ENCODE assay signal across 8 cellular contexts in the genomic region with DNA sequence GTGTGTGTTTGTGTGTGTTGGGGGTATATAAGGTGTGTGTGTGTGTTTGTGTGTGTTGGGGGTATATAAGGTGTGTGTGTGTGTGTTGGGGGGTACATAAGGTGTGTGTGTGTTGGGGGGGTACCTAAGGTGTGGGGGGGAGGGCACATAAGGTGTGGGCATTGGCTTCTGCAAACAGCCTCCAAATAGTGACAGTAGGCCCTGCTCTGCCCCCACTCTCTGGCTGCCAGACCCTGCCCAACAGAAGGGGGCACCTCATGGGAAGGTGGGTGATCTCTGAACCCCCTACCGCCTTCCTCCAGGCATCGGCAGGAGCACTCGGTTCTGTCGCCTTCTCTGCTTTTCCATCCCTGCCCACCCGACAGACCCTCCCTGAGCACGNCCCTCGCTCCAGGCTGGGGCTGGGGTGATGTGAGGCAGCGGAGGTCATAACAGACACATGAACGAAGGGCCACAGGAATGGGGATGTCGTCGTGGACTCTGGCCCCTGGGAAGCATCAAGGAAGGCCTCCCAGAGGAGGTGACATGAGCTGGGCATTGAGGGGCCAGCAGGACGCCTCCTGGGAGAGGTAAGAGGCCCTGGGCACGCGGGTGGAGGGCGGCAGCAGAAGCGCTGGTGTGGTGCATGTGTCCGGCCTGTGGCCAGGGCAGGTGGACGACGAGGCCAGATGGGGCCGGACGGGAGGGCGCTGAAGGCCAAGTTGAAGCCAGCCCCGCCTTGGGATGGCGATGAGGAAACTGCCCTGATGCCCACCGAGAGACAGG. TPM values are rescaled to one million over a fixed set of nuclear protein-coding genes. Genes with fewer than 3 reads are reported as not detected.
A peak's percentile ranks its signal among the peaks of the same experiment; 100 is the strongest.
DNase-seq lines count a peak whose midpoint lies in the region; ATAC-seq and TF ChIP-seq lines count a peak whose summit lies in the region.

No MANE protein-coding gene starts in this region.

- H3K36me3 Mint-ChIP-seq in activated naive CD8-positive, alpha-beta T cell treated with anti-CD3 and anti-CD28 coated beads for 36 hours, result peaks cover 2% of the 10 kb centered on the region

- H3K27ac Mint-ChIP-seq in activated naive CD8-positive, alpha-beta T cell treated with anti-CD3 and anti-CD28 coated beads for 36 hours, result peak overlapping the region; percentile 92

- peaks cover 2% of the 10 kb centered on the region for H3K9me3 Mint-ChIP-seq in activated naive CD8-positive, alpha-beta T cell treated with anti-CD3 and anti-CD28 coated beads for 36 hours

- ATAC-seq in DND-41 (ENCODE audit: insufficient read depth, low read depth), result peak; percentile 70

- DNase-seq in DND-41 (peak; percentile 66), HT1080 (ENCODE audit: low read depth) (peak; percentile 63), NCI-H2196 treated with DMSO at 0.1 percent for 48 hours (lab: John Stamatoyannopoulos, UW; ENCODE audit: unreplicated experiment) (no peak), GDM1 (lab: John Stamatoyannopoulos, UW) (no peak), SHP77 (lab: John Stamatoyannopoulos, UW) (no peak)
- DNase-seq in activated naive CD8-positive, alpha-beta T cell treated with anti-CD3 and anti-CD28 coated beads for 36 hours, result peak; percentile 59
- DNase-seq in stimulated activated CD8-positive, alpha-beta memory T cell treated with anti-CD3 and anti-CD28 coated beads, Interleukin-4, amount 100 ng/mL, for 48 hours, result peak; percentile 58

- H3K9me3 ChIP-seq in DND-41 (ENCODE audit: insufficient read depth, low read length, severe bottlenecking) (no peaks in the 10 kb centered on the region), iPS-15b (ENCODE audit: control insufficient read depth, insufficient read depth, low read length) (no peaks in the 10 kb centered on the region)

- peaks cover 12% of the 10 kb centered on the region for H4K20me1 ChIP-seq in DND-41 (ENCODE audit: insufficient read depth, low read length)

- H3K4me3 ChIP-seq in DND-41 (ENCODE audit: low read depth in 1 of 2, low read length in 2 of 2) (peak overlapping the region in 1 of 2 experiments; percentile 61; a peak in 2 of 4 replicates), iPS-15b (ENCODE audit: low read depth, low read length) (peak overlapping the region; percentile 45)

- H3K27me3 ChIP-seq in DND-41 (ENCODE audit: insufficient read depth, low read length, poor library complexity), result peaks cover 4% of the 10 kb centered on the region
- peaks cover 22% of the 10 kb centered on the region for H3K27me3 ChIP-seq in iPS-15b (ENCODE audit: control insufficient read depth, insufficient read depth, low read length)

- peak overlapping the region; percentile 63 for H3K27ac ChIP-seq in DND-41 (ENCODE audit: low read length)

- H3K4me1 ChIP-seq in DND-41 (ENCODE audit: insufficient read depth, low read length) (peaks cover 19% of the 10 kb centered on the region), iPS-15b (ENCODE audit: control insufficient read depth, insufficient read depth, low read length) (peaks cover 6% of the 10 kb centered on the region)

- H3K36me3 ChIP-seq in DND-41 (ENCODE audit: insufficient read depth, low read length) (no peaks in the 10 kb centered on the region), iPS-15b (ENCODE audit: control insufficient read depth, insufficient read depth, low read length) (no peaks in the 10 kb centered on the region)

- peaks cover 7% of the 10 kb centered on the region for H3K4me1 Mint-ChIP-seq in activated naive CD8-positive, alpha-beta T cell treated with anti-CD3 and anti-CD28 coated beads for 36 hours

- H3K9ac ChIP-seq in DND-41 (ENCODE audit: low read depth, low read length) (peak overlapping the region; percentile 75), iPS-15b (ENCODE audit: low read depth, low read length) (no peak overlapping the region)

- H3K4me2 ChIP-seq in DND-41 (ENCODE audit: insufficient read depth, low read length), result peak overlapping the region; percentile 80

- H3K79me2 ChIP-seq in DND-41 (ENCODE audit: insufficient read depth, low read length), result no peaks in the 10 kb centered on the region

- no peaks in the 10 kb centered on the region for H3K27me3 Mint-ChIP-seq in activated naive CD8-positive, alpha-beta T cell treated with anti-CD3 and anti-CD28 coated beads for 36 hours

- H2AFZ ChIP-seq in DND-41 (ENCODE audit: low read depth, low read length), result no peak overlapping the region

- peak overlapping the region; percentile 93 for H3K4me3 Mint-ChIP-seq in activated naive CD8-positive, alpha-beta T cell treated with anti-CD3 and anti-CD28 coated beads for 36 hours

- TF ChIP-seq CTCF in DND-41 (IDR thresholded peaks at IDR 0.05; ENCODE audit: borderline replicate concordance, extremely low read depth, low read length, poor library complexity, severe bottlenecking), result peak; percentile 34

RNA-seq across cellular contexts. Expression of gene RFLNB, which starts 43.4 kb away (rescaled TPM):
- 20.9 and 26.1 TPM in 2 replicates for total RNA-seq in HT1080 (2014; rRNA removed; shearing (Covaris generic))
- polyA plus RNA-seq in HT1080 (2015; cell fraction: cytosol; rRNA removed), result 26.6 and 26.8 TPM in 2 replicates
- 8.1 and 9.2 TPM in 2 replicates for polyA plus RNA-seq in HT1080 (2015; cell fraction: nucleus; rRNA removed)
- 10 to 100 TPM; 37.3 to 38.4 TPM for total RNA-seq in activated naive CD8-positive, alpha-beta T cell treated with anti-CD3 and anti-CD28 coated beads for 36 hours

Comparison
In these comparisons a context has a peak if more than half of its experiments do, and no peak if none do; other contexts are left out.
1. DNase-seq: peak in DND-41 (single experiment), HT1080 (single experiment), activated naive CD8-positive, alpha-beta T cell treated with anti-CD3 and anti-CD28 coated beads for 36 hours (single experiment) and stimulated activated CD8-positive, alpha-beta memory T cell treated with anti-CD3 and anti-CD28 coated beads, Interleukin-4, amount 100 ng/mL, for 48 hours (single experiment); none in NCI-H2196 treated with DMSO at 0.1 percent for 48 hours (single experiment), GDM1 (single experiment) and SHP77 (0 of 2).